ENCODE assay signal across 14 cellular contexts in the genomic region with DNA sequence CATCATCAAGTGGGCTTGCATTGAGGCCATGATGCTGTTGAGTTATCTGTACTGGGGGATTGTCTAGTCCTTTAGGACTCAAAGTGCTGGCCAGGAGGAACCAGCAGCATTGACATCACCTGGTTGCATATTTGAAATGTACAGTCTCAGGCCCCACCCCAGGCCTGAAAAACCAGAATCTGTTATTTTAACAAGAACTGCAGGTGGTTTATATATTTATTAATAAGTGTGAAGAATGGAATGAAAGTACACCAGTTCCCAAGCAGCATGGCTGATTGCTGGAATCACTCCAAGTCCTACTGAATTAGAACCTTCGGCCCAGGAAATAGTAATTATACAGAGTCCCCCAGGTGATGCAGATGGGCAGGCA. TPM values are rescaled to one million over a fixed set of nuclear protein-coding genes. Genes with fewer than 3 reads are reported as not detected.
DNase-seq lines count a peak whose midpoint lies in the region; ATAC-seq and TF ChIP-seq lines count a peak whose summit lies in the region.
"Had no signal": no experiment of that assay in that cellular context is flagged by ENCODE, and none has a peak within 500 bp of the region (broad histone marks: within the 10 kb centered on the region; RNA-seq: fewer than 3 reads in every experiment).

No MANE protein-coding gene starts in this region.

- H3K36me3 ChIP-seq in RWPE2 (ENCODE audit: low read depth) = no peaks in the 10 kb centered on the region
- H3K36me3 ChIP-seq: BE2C had no signal

- ATAC-seq in RWPE2 (ENCODE audit: low read depth) = no peak
- ATAC-seq in esophagus mucosa = peak; percentile 45
- no peak for ATAC-seq in sciatic nerve
- ATAC-seq in HG03097 (IDR thresholded peaks at IDR 0.05; ENCODE audit: low FRiP score, unreplicated experiment) = no peak
- ATAC-seq in HG03139 (IDR thresholded peaks at IDR 0.05; ENCODE audit: unreplicated experiment) = no peak
- ATAC-seq: A549; CD8-positive, alpha-beta T cell; GM23338 had no signal

- H3K4me1 ChIP-seq in RWPE2 (ENCODE audit: insufficient read depth, poor library complexity, severe bottlenecking) = peaks cover 36% of the 10 kb centered on the region
- H3K4me1 ChIP-seq: BE2C had no signal

- intact Hi-C loops in sciatic nerve (cut with DNase I) = no loop called here

- no peaks in the 10 kb centered on the region for H3K27me3 ChIP-seq in RWPE2 (ENCODE audit: insufficient read depth, poor library complexity, severe bottlenecking)
- H3K27me3 ChIP-seq: BE2C had no signal

- no peak overlapping the region for H3K4me3 ChIP-seq in RWPE2 (ENCODE audit: severe bottlenecking)
- H3K4me3 ChIP-seq: A549, GM23338 had no signal

- peak; percentile 4 for DNase-seq in NCI-H69 (lab: John Stamatoyannopoulos, UW)
- no peak for DNase-seq in RWPE2 (ENCODE audit: low spot score)
- DNase-seq in sciatic nerve (ENCODE audit: low spot score) = no peak
- DNase-seq: BE2C; CD8-positive, alpha-beta T cell; DMS53; H7 had no signal

- TF ChIP-seq CTCF in RWPE2 (IDR thresholded peaks at IDR 0.05; ENCODE audit: poor library complexity, severe bottlenecking) = no peak

- peak overlapping the region; percentile 41 for H3K27ac ChIP-seq in RWPE2 (ENCODE audit: poor library complexity, severe bottlenecking)
- H3K27ac ChIP-seq: A549 had no signal

- H3K9me3 ChIP-seq in RWPE2 (ENCODE audit: severe bottlenecking) = no peaks in the 10 kb centered on the region
- H3K9me3 ChIP-seq: BE2C had no signal

RNA-seq across cellular contexts. Expression of gene IL1F10, which starts 2.8 kb away (rescaled TPM):
- not detected for total RNA-seq in esophagus mucosa
- not detected for total RNA-seq in sciatic nerve
- total RNA-seq: CD8-positive, alpha-beta T cell; Daoy; GM23338; H7; HT1080 had no signal

RNA-seq across cellular contexts. Expression of gene IL36RN, which starts 11.6 kb away (rescaled TPM):
- total RNA-seq in esophagus mucosa (64.1 TPM), sciatic nerve (not detected)
- total RNA-seq: CD8-positive, alpha-beta T cell; Daoy; GM23338; H7; HT1080 had no signal

RNA-seq across cellular contexts. Expression of gene IL36B, which starts 17.9 kb away (rescaled TPM):
- 1.4 TPM for total RNA-seq in esophagus mucosa
- not detected for total RNA-seq in sciatic nerve
- total RNA-seq: CD8-positive, alpha-beta T cell; Daoy; GM23338; H7; HT1080 had no signal

RNA-seq across cellular contexts. Expression of gene IL1RN, which starts 56.8 kb away (rescaled TPM):
- total RNA-seq in esophagus mucosa = 871 TPM
- total RNA-seq in sciatic nerve = 15.0 TPM
- total RNA-seq: CD8-positive, alpha-beta T cell; Daoy; GM23338; H7; HT1080 had no signal

Comparison
In these comparisons a context has a peak if more than half of its experiments do, and no peak if none do; other contexts are left out.
1. RNA of gene IL36RN, which starts 11.6 kb away (total RNA-seq): 64.1 TPM in esophagus mucosa (single experiment); not detected in sciatic nerve (single experiment); every median in the first group is over 10 times any median in the second.